ENCODE assay signal across 2 cellular contexts in genomic region chr13:64639206-64639605, GRCh38.
TF ChIP-seq lines count a peak whose summit lies in the region.

No MANE protein-coding gene starts in this region.

TF ChIP-seq in IMR-90, 13 proteins besides CTCF, POLR2A, EP300 and RAD21:
- TF ChIP-seq CEBPB (IDR thresholded peaks at IDR 0.05; ENCODE audit: low read depth, low read length) (peak; percentile 90), FOS (IDR thresholded peaks at IDR 0.05; ENCODE audit: low read depth, low read length) (no peak), USF2 (IDR thresholded peaks at IDR 0.05; ENCODE audit: low read depth, low read length) (no peak), NFE2L2 (IDR thresholded peaks at IDR 0.05; ENCODE audit: low read depth, low read length) (no peak), RFX5 (IDR thresholded peaks at IDR 0.05; ENCODE audit: low read depth, low read length) (no peak), BHLHE40 (IDR thresholded peaks at IDR 0.05; ENCODE audit: low read depth, low read length) (no peak), RCOR1 (IDR thresholded peaks at IDR 0.05; ENCODE audit: insufficient replicate concordance, low read length) (no peak)
TF ChIP-seq in IMR-90: peak in this region for 1.

TF ChIP-seq in GM12878, 131 proteins besides CTCF, POLR2A, EP300 and RAD21:
- TF ChIP-seq SP1 (IDR thresholded peaks at IDR 0.05; ENCODE audit: low read depth, low read length) (no peak), FOXK2 (IDR thresholded peaks at IDR 0.05) (no peak)
TF ChIP-seq in GM12878: peak in this region for 0.
